ENCODE assay signal across 22 cellular contexts in the genomic region with DNA sequence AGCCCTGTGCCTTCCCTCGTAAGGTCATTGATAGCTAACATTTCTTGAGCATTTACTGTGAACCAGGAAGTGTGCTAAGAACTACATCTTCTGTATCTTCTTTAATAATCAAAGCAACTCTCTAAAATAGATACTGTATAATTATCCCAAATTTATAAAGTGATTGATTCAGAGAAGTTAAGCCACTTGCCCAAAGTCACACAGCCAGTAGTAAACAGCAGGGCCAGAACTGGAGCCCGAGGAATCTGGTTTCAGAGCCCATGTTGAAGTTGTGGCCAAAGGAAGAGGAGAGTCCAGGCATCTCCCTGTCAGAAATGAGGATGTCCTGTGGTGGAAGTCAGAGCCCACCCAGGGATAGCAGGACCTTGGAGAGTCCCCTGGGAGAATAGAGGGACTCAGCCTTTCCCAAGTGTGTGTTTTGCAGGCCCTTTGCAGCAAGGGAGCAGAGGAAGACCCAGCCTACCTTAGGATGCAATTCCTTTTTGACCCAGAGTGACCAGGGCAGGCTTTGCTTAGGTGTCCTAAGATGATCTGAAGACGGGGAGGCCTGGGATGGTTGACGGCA.
A peak's percentile ranks its signal among the peaks of the same experiment; 100 is the strongest.
DNase-seq lines count a peak whose midpoint lies in the region; ATAC-seq, FAIRE-seq and TF ChIP-seq lines count a peak whose summit lies in the region.
"Had no signal": no experiment of that assay in that cellular context is flagged by ENCODE, and none has a peak within 500 bp of the region (broad histone marks: within the 10 kb centered on the region; RNA-seq: fewer than 3 reads in every experiment).

No MANE protein-coding gene starts in this region.

- FAIRE-seq in A549 (lab: Jason Lieb, UNC) (no peak), H1 (lab: Jason Lieb, UNC) (no peak)
- FAIRE-seq: D721Med, GM12878 had no signal

- no peak overlapping the region for H3K4ac ChIP-seq in H1 (replicated peaks; ENCODE audit: insufficient read length, low read depth, low read length)

- no peak overlapping the region for H3K56ac ChIP-seq in H1 (replicated peaks; ENCODE audit: insufficient read length, low read depth, low read length)

- 78% methylated on average over 4 of the region's 4 CpGs for WGBS in A549 (ENCODE audit: missing lambda C conversion rate)
- 95% methylated on average over 4 of the region's 4 CpGs; no CpG with 5 or more reads in 1 of the 2 experiments for WGBS in H1 (ENCODE audit: extremely low coverage in 1 of 2, insufficient coverage in 1 of 2, insufficient read length in 1 of 2, insufficient replicate concordance in 2 of 2, low coverage in 1 of 2, low lambda C conversion rate in 2 of 2, missing lambda C conversion rate in 1 of 2), 2 experiments

- H3K79me2 ChIP-seq in H1 (ENCODE audit: control insufficient read depth in 1 of 2, insufficient read depth in 2 of 2, low read length in 2 of 2) (no peaks in the 10 kb centered on the region), parathyroid adenoma (no peaks in the 10 kb centered on the region)

- no peak overlapping the region for H3K4me3 ChIP-seq in A549
- H3K4me3 ChIP-seq in HEK293 (ENCODE audit: low read depth, low read length), result no peak overlapping the region
- no peak overlapping the region for H3K4me3 ChIP-seq in H1 (ENCODE audit: extremely low read depth in 1 of 4, insufficient read depth in 2 of 4, low read depth in 3 of 4, low read length in 4 of 4)
- H3K4me3 ChIP-seq in parathyroid adenoma (ENCODE audit: low read depth, low read length), result no peak overlapping the region
- H3K4me3 ChIP-seq: BLaER1 treated with 17β-estradiol and CSF1 and Interleukin-3, amounts not matched to agents 10 nM and 100 nM; GM12878 had no signal

- ATAC-seq in A549, result no peak
- ATAC-seq in HG03457 (IDR thresholded peaks at IDR 0.05; ENCODE audit: unreplicated experiment), result no peak
- no peak for ATAC-seq in GM19324 (IDR thresholded peaks at IDR 0.05; ENCODE audit: low FRiP score, unreplicated experiment)
- ATAC-seq: GM12878 had no signal

- TF ChIP-seq RAD21 in A549 (conservative IDR thresholded peaks at IDR 0.05 in 1 of 2, IDR thresholded peaks at IDR 0.05 in 1 of 2) (no peak), H1 (IDR thresholded peaks at IDR 0.05 in 1 of 2, conservative IDR thresholded peaks at IDR 0.05 in 1 of 2; ENCODE audit: low read depth in 2 of 2, low read length in 2 of 2) (no peak)

- TF ChIP-seq EP300 in A549 (IDR thresholded peaks at IDR 0.05), result no peak
- no peak for TF ChIP-seq EP300 in H1 (IDR thresholded peaks at IDR 0.05; ENCODE audit: borderline replicate concordance in 1 of 2, low read depth in 2 of 2, low read length in 2 of 2)

- H3K79me1 ChIP-seq in H1 (ENCODE audit: low read depth, low read length), result no peaks in the 10 kb centered on the region

- H3K27ac ChIP-seq in A549 (no peak overlapping the region), HEK293 (ENCODE audit: extremely low read depth, low read depth, low read length) (no peak overlapping the region), H1 (ENCODE audit: low read depth, low read length) (no peak overlapping the region), parathyroid adenoma (peak overlapping the region; percentile 71)
- H3K27ac ChIP-seq: BLaER1 treated with 17β-estradiol and CSF1 and Interleukin-3, amounts not matched to agents 10 nM and 100 nM had no signal

- CTCF ChIA-PET in A549 (lab: Yijun Ruan, JAX), result interaction anchor here (1.2 to 1.6 kb wide), 2 partner anchors 22 to 42 kb away, joined by 4 to 8 read pairs; no protein-coding TSS in a partner anchor
- CTCF ChIA-PET in HEK293 (lab: Yijun Ruan, JAX), result no interaction called here
- CTCF ChIA-PET in H1 (lab: Charles Lee; ENCODE audit: partially characterized antibody), result interaction anchor here (0.6 to 1.1 kb wide), 3 partner anchors 10 to 639 kb away, joined by 3 read pairs; no protein-coding TSS in a partner anchor

- TF ChIP-seq CTCF in A549 (IDR thresholded peaks at IDR 0.05), result no peak
- TF ChIP-seq CTCF in HEK293 (tag by site-specific recombination; IDR thresholded peaks at IDR 0.05), result no peak
- TF ChIP-seq CTCF in H1 (IDR thresholded peaks at IDR 0.05; ENCODE audit: control extremely low read depth in 1 of 3, insufficient read depth in 1 of 3, low read depth in 1 of 3, low read length in 3 of 3), result no peak
- TF ChIP-seq CTCF in parathyroid adenoma (IDR thresholded peaks at IDR 0.05), result no peak
- no peak for TF ChIP-seq CTCF in nephron progenitor cell (IDR thresholded peaks at IDR 0.05)

- no peaks in the 10 kb centered on the region for H3K9me3 Mint-ChIP-seq in nephron progenitor cell
- H3K9me3 Mint-ChIP-seq: CD14-positive monocyte; CD4-positive, alpha-beta T cell; CD8-positive, alpha-beta memory T cell had no signal

- H3K27me3 Mint-ChIP-seq in nephron progenitor cell (ENCODE audit: low read depth, poor library complexity), result peaks cover 13% of the 10 kb centered on the region
- H3K27me3 Mint-ChIP-seq: CD4-positive, alpha-beta T cell had no signal

- no peaks in the 10 kb centered on the region for H3K23me2 ChIP-seq in H1 (ENCODE audit: low read depth, low read length)

- no peak overlapping the region for H4K8ac ChIP-seq in H1 (ENCODE audit: extremely low read depth, insufficient read depth, low read length)

- POLR2A ChIA-PET in A549 (lab: Yijun Ruan, JAX), result no interaction called here
- POLR2A ChIA-PET in HEK293 (lab: Yijun Ruan, JAX), result no interaction called here
- POLR2A ChIA-PET in H1 (lab: Charles Lee; ENCODE audit: partially characterized antibody), result no interaction called here

- H3K4me3 Mint-ChIP-seq in nephron progenitor cell, result no peak overlapping the region
- H3K4me3 Mint-ChIP-seq: CD14-positive monocyte; CD4-positive, alpha-beta T cell; CD8-positive, alpha-beta memory T cell had no signal

- H3K9ac ChIP-seq in H1 (replicated peaks in 1 of 4; ENCODE audit: extremely low read depth in 1 of 4, low read depth in 3 of 4, low read length in 3 of 4) (no peak overlapping the region), parathyroid adenoma (no peak overlapping the region)
- H3K9ac ChIP-seq: BLaER1 treated with 17β-estradiol and CSF1 and Interleukin-3, amounts not matched to agents 10 nM and 100 nM had no signal

- H3K36me3 ChIP-seq in HEK293 (ENCODE audit: control insufficient read depth in 2 of 2, insufficient read depth in 1 of 2, low read length in 2 of 2), result no peaks in the 10 kb centered on the region
- H3K36me3 ChIP-seq in H1 (ENCODE audit: control insufficient read depth in 2 of 4, insufficient read depth in 4 of 4, low read length in 3 of 4), result no peaks in the 10 kb centered on the region
- H3K36me3 ChIP-seq in parathyroid adenoma (ENCODE audit: control insufficient read depth, insufficient read depth, low read length), result no peaks in the 10 kb centered on the region
- H3K36me3 ChIP-seq: BE2C had no signal

- H4K5ac ChIP-seq in H1 (ENCODE audit: insufficient read length, low read depth, low read length), result no peak overlapping the region

- no peaks in the 10 kb centered on the region for H3K36me3 Mint-ChIP-seq in nephron progenitor cell (ENCODE audit: low read depth)

- H3K4me1 ChIP-seq in A549, result no peaks in the 10 kb centered on the region
- no peaks in the 10 kb centered on the region for H3K4me1 ChIP-seq in HEK293 (ENCODE audit: control insufficient read depth, insufficient read depth, low read length)
- peaks cover 0 to 7% (median 2%) of the 10 kb centered on the region in 4 experiments; a peak in 3 of 7 replicates for H3K4me1 ChIP-seq in H1 (replicated peaks in 1 of 4; ENCODE audit: control insufficient read depth in 3 of 4, insufficient read depth in 4 of 4, low read length in 3 of 4)
- H3K4me1 ChIP-seq in parathyroid adenoma, result peaks cover 33% of the 10 kb centered on the region
- H3K4me1 ChIP-seq: BE2C had no signal

- H2BK5ac ChIP-seq in H1 (ENCODE audit: low read depth, low read length), result no peak overlapping the region

- H3K9me3 ChIP-seq in A549, result no peaks in the 10 kb centered on the region
- H3K9me3 ChIP-seq in HEK293 (ENCODE audit: control insufficient read depth, insufficient read depth, low read depth, low read length), result no peaks in the 10 kb centered on the region
- H3K9me3 ChIP-seq in H1 (ENCODE audit: insufficient read depth in 2 of 2, low read depth in 1 of 2, low read length in 1 of 2), result no peaks in the 10 kb centered on the region
- H3K9me3 ChIP-seq in parathyroid adenoma (ENCODE audit: control insufficient read depth, low read length), result no peaks in the 10 kb centered on the region
- H3K9me3 ChIP-seq: BE2C; BLaER1 treated with 17β-estradiol and CSF1 and Interleukin-3, amounts not matched to agents 10 nM and 100 nM had no signal

- H2BK12ac ChIP-seq in H1 (ENCODE audit: low read depth, low read length), result no peak overlapping the region

- no peak for TF ChIP-seq POLR2A in A549 (IDR thresholded peaks at IDR 0.05; ENCODE audit: low read length)
- TF ChIP-seq POLR2A in H1 (IDR thresholded peaks at IDR 0.05; ENCODE audit: control extremely low read depth in 1 of 2, low read depth in 2 of 2, low read length in 2 of 2), result no peak

- no peak overlapping the region for H3K27ac Mint-ChIP-seq in nephron progenitor cell
- H3K27ac Mint-ChIP-seq: CD4-positive, alpha-beta T cell had no signal

- H3K4me1 Mint-ChIP-seq in nephron progenitor cell, result peaks cover 55% of the 10 kb centered on the region
- H3K4me1 Mint-ChIP-seq: CD8-positive, alpha-beta memory T cell had no signal

- no peak overlapping the region for H2BK120ac ChIP-seq in H1 (replicated peaks; ENCODE audit: low read depth, low read length)

- H2AK5ac ChIP-seq in H1 (ENCODE audit: low read depth, low read length), result no peak overlapping the region

- no peaks in the 10 kb centered on the region for H4K20me1 ChIP-seq in H1 (replicated peaks in 1 of 2; ENCODE audit: control insufficient read depth in 1 of 2, insufficient read depth in 2 of 2, low read length in 2 of 2)

- H2BK20ac ChIP-seq in H1 (ENCODE audit: low read length), result no peak overlapping the region

- DNase-seq in A549 (ENCODE audit: low read depth in 1 of 2, low spot score in 1 of 2) (no peak), H1 (ENCODE audit: low read depth in 1 of 2, low spot score in 2 of 2) (no peak), nephron progenitor cell (no peak)
- DNase-seq: AML-193; BE2C; CD4-positive, alpha-beta T cell; CD8-positive, alpha-beta memory T cell; DMS 273 treated with DMSO at 0.1 percent for 48 hours; DMS79; EL; GDM1; GOT3; H7; HCEC 1CT had no signal

- no peak overlapping the region for H3K4me2 ChIP-seq in A549
- no peak overlapping the region for H3K4me2 ChIP-seq in H1 (ENCODE audit: insufficient read depth in 1 of 2, low read depth in 2 of 2, low read length in 2 of 2)
- no peak overlapping the region for H3K4me2 ChIP-seq in parathyroid adenoma (ENCODE audit: low read length)
- H3K4me2 ChIP-seq: BLaER1 treated with 17β-estradiol and CSF1 and Interleukin-3, amounts not matched to agents 10 nM and 100 nM had no signal

- no peak overlapping the region for H3K14ac ChIP-seq in H1 (ENCODE audit: insufficient read length)

- H2BK15ac ChIP-seq in H1 (ENCODE audit: low read length), result no peak overlapping the region

- no peak overlapping the region for H3K18ac ChIP-seq in H1 (ENCODE audit: extremely low read depth, low read length)

- H3K27me3 ChIP-seq in H1 (replicated peaks in 1 of 4; ENCODE audit: control insufficient read depth in 3 of 4, extremely low read depth in 1 of 4, insufficient read depth in 3 of 4, low read length in 3 of 4) (no peaks in the 10 kb centered on the region), parathyroid adenoma (ENCODE audit: control insufficient read depth, insufficient read depth, low read length) (no peaks in the 10 kb centered on the region)
- H3K27me3 ChIP-seq: BE2C; BLaER1 treated with 17β-estradiol and CSF1 and Interleukin-3, amounts not matched to agents 10 nM and 100 nM had no signal

- H2AFZ ChIP-seq in H1 (ENCODE audit: low read length) (no peak overlapping the region), parathyroid adenoma (peak overlapping the region; percentile 72)

- no peak overlapping the region for H4K91ac ChIP-seq in H1 (replicated peaks; ENCODE audit: insufficient read length, low read length)

- H3K23ac ChIP-seq in H1 (ENCODE audit: insufficient read length), result no peak overlapping the region
